Comparison of ENCODE assay signal across 12 cellular contexts in genomic region chr3:121747976-121748375, GRCh38. TPM values are rescaled to one million over a fixed set of nuclear protein-coding genes. Genes with fewer than 3 reads are reported as not detected.
DNase-seq lines count a peak whose midpoint lies in the region; ATAC-seq and TF ChIP-seq lines count a peak whose summit lies in the region.
"Had no signal": no experiment of that assay in that cellular context is flagged by ENCODE, and none has a peak within 500 bp of the region (broad histone marks: within the 10 kb centered on the region; RNA-seq: fewer than 3 reads in every experiment).

No MANE protein-coding gene starts in this region.

- no peaks in the 10 kb centered on the region for H3K9me3 ChIP-seq in CD4-positive, alpha-beta memory T cell (ENCODE audit: control insufficient read depth in 1 of 2, low read length in 2 of 2)
- H3K9me3 ChIP-seq in NT2/D1 (ENCODE audit: insufficient read depth, low read length) (no peaks in the 10 kb centered on the region), psoas muscle (no peaks in the 10 kb centered on the region), body of pancreas (no peaks in the 10 kb centered on the region)

- no peak for TF ChIP-seq POLR2A in body of pancreas (IDR thresholded peaks at IDR 0.05)

- no peaks in the 10 kb centered on the region for H3K36me3 ChIP-seq in CD4-positive, alpha-beta memory T cell (ENCODE audit: insufficient read depth, low read length)
- H3K36me3 ChIP-seq in NT2/D1 (ENCODE audit: insufficient read depth, insufficient read length, low read length) (peaks cover 3% of the 10 kb centered on the region), psoas muscle (ENCODE audit: insufficient read depth in 1 of 2, low read depth in 1 of 2) (peaks cover 0 to 2% of the 10 kb centered on the region in 2 donors), body of pancreas (replicated peaks in 1 of 2; ENCODE audit: insufficient read depth in 1 of 2, low read depth in 2 of 2) (no peaks in the 10 kb centered on the region)

- peaks cover 6 to 7% of the 10 kb centered on the region in 2 donors for H3K27me3 Mint-ChIP-seq in CD4-positive, alpha-beta memory T cell
- peaks cover 9% of the 10 kb centered on the region for H3K27me3 Mint-ChIP-seq in activated T-helper 17 cell treated with anti-CD3 and anti-CD28 coated beads, Interleukin-2, amount 50 U/mL, for 72 hours

- peak overlapping the region; percentile 93 for H3K9ac ChIP-seq in NT2/D1 (ENCODE audit: insufficient read length, low read depth)

- no peaks in the 10 kb centered on the region for H3K27me3 ChIP-seq in CD4-positive, alpha-beta memory T cell (ENCODE audit: insufficient read depth, low read length)
- H3K27me3 ChIP-seq in NT2/D1 (ENCODE audit: insufficient read depth, insufficient read length) (no peaks in the 10 kb centered on the region), psoas muscle (ENCODE audit: insufficient read depth in 3 of 3, low read length in 2 of 3) (no peaks in the 10 kb centered on the region), body of pancreas (no peaks in the 10 kb centered on the region)

- peaks cover 2 to 3% of the 10 kb centered on the region in 2 donors for H3K36me3 Mint-ChIP-seq in CD4-positive, alpha-beta memory T cell
- H3K36me3 Mint-ChIP-seq in activated T-helper 17 cell treated with anti-CD3 and anti-CD28 coated beads, Interleukin-2, amount 50 U/mL, for 72 hours (ENCODE audit: low read depth), result peaks cover 3% of the 10 kb centered on the region

- peak overlapping the region; percentile 75 to 86 for H3K4me3 ChIP-seq in CD4-positive, alpha-beta memory T cell (ENCODE audit: low read length in 2 of 2)
- peak overlapping the region; percentile 89 for H3K4me3 ChIP-seq in NT2/D1 (ENCODE audit: insufficient read length, low read depth)
- peak overlapping the region; percentile 88 for H3K4me3 ChIP-seq in epithelial cell of proximal tubule (ENCODE audit: low read depth, low read length)
- H3K4me3 ChIP-seq in psoas muscle, result peak overlapping the region; percentile 97
- H3K4me3 ChIP-seq in body of pancreas, result peak overlapping the region in 1 of 2 donors; percentile 32

- 32 to 38% (median 33%) methylated on average over 3 of the region's 3 CpGs for WGBS in psoas muscle, 3 donors
- 5 to 10% methylated on average over 3 of the region's 3 CpGs for WGBS in body of pancreas, 2 donors

- ATAC-seq in psoas muscle (no peak), HG03432 (IDR thresholded peaks at IDR 0.05; ENCODE audit: unreplicated experiment) (no peak), body of pancreas (no peak), GM19324 (IDR thresholded peaks at IDR 0.05; ENCODE audit: low FRiP score, unreplicated experiment) (no peak)
- no peak for ATAC-seq in activated T-helper 17 cell treated with anti-CD3 and anti-CD28 coated beads, Interleukin-2, amount 50 U/mL, for 72 hours (replicated peaks)

- peaks cover 8 to 12% (median 10%) of the 10 kb centered on the region in 4 donors for H3K4me1 Mint-ChIP-seq in CD4-positive, alpha-beta memory T cell
- peaks cover 3% of the 10 kb centered on the region for H3K4me1 Mint-ChIP-seq in activated T-helper 17 cell treated with anti-CD3 and anti-CD28 coated beads, Interleukin-2, amount 50 U/mL, for 72 hours

- POLR2A ChIA-PET in CD4-positive, alpha-beta memory T cell (lab: Charles Lee; ENCODE audit: partially characterized antibody), result interaction anchor here (0.7 to 1.7 kb wide), 4 partner anchors 30 to 87 kb away, joined by 3 to 4 read pairs (median 4); partner anchors contain the start of genes EAF2, HCLS1 and IQCB1

- TF ChIP-seq CTCF in epithelial cell of proximal tubule (conservative IDR thresholded peaks at IDR 0.05; ENCODE audit: low read depth, low read length), result no peak
- TF ChIP-seq CTCF in psoas muscle (IDR thresholded peaks at IDR 0.05), result no peak
- TF ChIP-seq CTCF in body of pancreas (IDR thresholded peaks at IDR 0.05), result no peak

- H3K9me3 Mint-ChIP-seq in CD4-positive, alpha-beta memory T cell, result peaks cover 0 to 3% (median 0%) of the 10 kb centered on the region in 8 donors
- H3K9me3 Mint-ChIP-seq in activated T-helper 17 cell treated with anti-CD3 and anti-CD28 coated beads, Interleukin-2, amount 50 U/mL, for 72 hours, result no peaks in the 10 kb centered on the region

- no peak overlapping the region for H3K27ac ChIP-seq in CD4-positive, alpha-beta memory T cell (ENCODE audit: low read depth, low read length)
- H3K27ac ChIP-seq in psoas muscle, result no peak overlapping the region
- H3K27ac ChIP-seq in body of pancreas, result peak overlapping the region in 2 of 4 donors; percentile 96 to 98

- H3K4me3 Mint-ChIP-seq in CD4-positive, alpha-beta memory T cell, result no peak overlapping the region
- H3K4me3 Mint-ChIP-seq in activated T-helper 17 cell treated with anti-CD3 and anti-CD28 coated beads, Interleukin-2, amount 50 U/mL, for 72 hours, result no peak overlapping the region

- peaks cover 34% of the 10 kb centered on the region for H3K4me1 ChIP-seq in CD4-positive, alpha-beta memory T cell (ENCODE audit: insufficient read depth, low read length)
- H3K4me1 ChIP-seq in NT2/D1 (ENCODE audit: insufficient read depth, insufficient read length), result no peaks in the 10 kb centered on the region
- H3K4me1 ChIP-seq in psoas muscle, result peaks cover 22% of the 10 kb centered on the region
- peaks cover 27% of the 10 kb centered on the region for H3K4me1 ChIP-seq in body of pancreas

- intact Hi-C loops in CD4-positive, alpha-beta memory T cell (cut with micrococcal nuclease), result loop anchor here (2.0 to 10.0 kb wide), 3 partner anchors 1045 to 1653 kb away; partner anchors contain the start of genes GSK3B, HSPBAP1 and NDUFB4
- intact Hi-C loops in psoas muscle (cut with DNase I), result no loop called here
- intact Hi-C loops in body of pancreas (cut with DNase I), result no loop called here

- peak overlapping the region in 1 of 7 donors; percentile 17 for H3K27ac Mint-ChIP-seq in CD4-positive, alpha-beta memory T cell
- no peak overlapping the region for H3K27ac Mint-ChIP-seq in activated T-helper 17 cell treated with anti-CD3 and anti-CD28 coated beads, Interleukin-2, amount 50 U/mL, for 72 hours

- no peak for DNase-seq in CD4-positive, alpha-beta memory T cell
- no peak for DNase-seq in NT2/D1 (ENCODE audit: low read depth, low spot score)
- DNase-seq in epithelial cell of proximal tubule (ENCODE audit: low read depth), result no peak
- no peak for DNase-seq in psoas muscle
- no peak for DNase-seq in body of pancreas
- DNase-seq: activated T-cell treated with anti-CD3 and anti-CD28 coated beads, Interleukin-2, amount 50 U/mL, for 1 hour; DMS79; midbrain; NCI-H1105 treated with DMSO at 0.1 percent for 48 hours had no signal

- CTCF ChIA-PET in CD4-positive, alpha-beta memory T cell (lab: Charles Lee; ENCODE audit: partially characterized antibody), result no interaction called here

RNA-seq across cellular contexts. Expression of gene GOLGB1, which starts 1.6 kb away (rescaled TPM):
- 10 to 100 TPM; 45.7 to 49.3 TPM for total RNA-seq in CD4-positive, alpha-beta memory T cell
- 10 to 100 TPM in 1 of 2 donors, 1 to 10 TPM in 1; 1.3 to 19.0 TPM for polyA plus RNA-seq in CD4-positive, alpha-beta memory T cell
- total RNA-seq in epithelial cell of proximal tubule, result 10.5 and 20.7 TPM in 2 replicates
- total RNA-seq in psoas muscle, result 10 to 100 TPM; 20.6 to 30.7 (median 23.6) TPM
- polyA plus RNA-seq in psoas muscle, result 10 to 100 TPM in 1 of 3 donors, 1 to 10 TPM in 2; 7.5 to 16.1 (median 7.7) TPM
- total RNA-seq in body of pancreas, result 10 to 100 TPM; 46.4 to 59.0 TPM
- 10 to 100 TPM; 29.7 to 39.1 TPM for total RNA-seq in activated T-helper 17 cell treated with anti-CD3 and anti-CD28 coated beads, Interleukin-2, amount 50 U/mL, for 72 hours
